Comparison of ENCODE assay signal across 1 cellular context in the genomic region with DNA sequence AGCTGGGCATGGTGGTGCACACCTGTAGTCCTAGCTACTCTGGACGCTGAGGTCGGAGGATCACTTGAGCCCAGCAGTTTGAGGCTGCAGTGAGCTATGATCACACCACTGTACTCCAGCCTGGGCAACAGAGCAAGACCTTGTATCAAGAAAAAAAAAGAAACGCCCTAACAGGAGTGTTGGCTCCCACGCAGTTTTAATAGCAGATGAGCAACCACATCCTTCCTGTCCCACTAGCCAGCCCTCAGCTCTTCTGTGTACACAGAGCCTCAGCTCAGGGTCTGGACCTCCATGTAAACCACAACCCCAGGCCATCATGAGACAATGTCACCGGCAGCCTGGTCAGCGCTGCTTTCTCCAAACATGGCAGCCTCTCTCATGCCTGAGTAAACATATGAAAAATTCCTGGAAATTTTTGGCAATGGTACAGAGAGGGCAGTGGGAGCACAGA.
TF ChIP-seq lines count a peak whose summit lies in the region.

No MANE protein-coding gene starts in this region.

TF ChIP-seq in K562, 482 proteins besides CTCF, POLR2A, EP300 and RAD21 (continued from another document):
- TF ChIP-seq RCOR1 (IDR thresholded peaks at IDR 0.05; ENCODE audit: borderline replicate concordance in 1 of 2, low read depth in 2 of 2, low read length in 2 of 2) (0 out of 4 replicates have a peak, but pooled peaks of 1 of the 2 experiments have one; percentile 15), YY1 (IDR thresholded peaks at IDR 0.05; ENCODE audit: borderline replicate concordance in 1 of 3, control insufficient read depth in 1 of 3, extremely low read depth in 1 of 3, insufficient read depth in 3 of 3, insufficient read length in 1 of 3, insufficient replicate concordance in 2 of 3, low read depth in 1 of 3, low read length in 2 of 3) (peak in 1 of 3 experiments; percentile 18), HOXB6 (CRISPR knock-in tag; IDR thresholded peaks at IDR 0.05; ENCODE audit: borderline replicate concordance) (no peak), SRF (CRISPR knock-in tag; IDR thresholded peaks at IDR 0.05) (no peak), ESRRA (IDR thresholded peaks at IDR 0.05; ENCODE audit: borderline replicate concordance, low read depth) (peak; percentile 42; the same call in 1 of the 2 replicates), ZNF384 (IDR thresholded peaks at IDR 0.05; ENCODE audit: low read depth, low read length) (peak; percentile 72), SOX6 (IDR thresholded peaks at IDR 0.05) (peak; percentile 56; the same call in 1 of the 2 replicates), GABPA (tag; conservative IDR thresholded peaks at IDR 0.05; ENCODE audit: low read depth) (peak; percentile 81), ZNF561 (CRISPR knock-in tag; conservative IDR thresholded peaks at IDR 0.05) (no peak), ZNF79 (CRISPR knock-in tag; IDR thresholded peaks at IDR 0.05; ENCODE audit: low read depth) (no peak), SMARCE1 (IDR thresholded peaks at IDR 0.05) (peak; percentile 45; the same call in 1 of the 2 replicates), ZNF121 (CRISPR knock-in tag; conservative IDR thresholded peaks at IDR 0.05) (peak; percentile 77), ZBTB17 (CRISPR knock-in tag; IDR thresholded peaks at IDR 0.05) (peak; percentile 26; the same call in 1 of the 2 replicates), RNF2 (IDR thresholded peaks at IDR 0.05) (peak; percentile 55; the same call in 1 of the 2 replicates), ZNF766 (CRISPR knock-in tag; conservative IDR thresholded peaks at IDR 0.05) (0 out of 2 replicates have a peak, but pooled peaks have one; percentile 19), EGR1 (conservative IDR thresholded peaks at IDR 0.05) (peak; percentile 51), ETV1 (tag; conservative IDR thresholded peaks at IDR 0.05; ENCODE audit: low read depth) (peak; percentile 88), EWSR1 (IDR thresholded peaks at IDR 0.05; ENCODE audit: borderline replicate concordance, low read depth, partially characterized antibody) (no peak), SMAD4 (CRISPR knock-in tag; conservative IDR thresholded peaks at IDR 0.05) (0 out of 2 replicates have a peak, but pooled peaks have one; percentile 35), NR2C2 (CRISPR knock-in tag; IDR thresholded peaks at IDR 0.05) (no peak), NR2C2 (tag; IDR thresholded peaks at IDR 0.05) (peak; percentile 52; the same call in 1 of the 2 replicates)
- TF ChIP-seq, protein P1, sequence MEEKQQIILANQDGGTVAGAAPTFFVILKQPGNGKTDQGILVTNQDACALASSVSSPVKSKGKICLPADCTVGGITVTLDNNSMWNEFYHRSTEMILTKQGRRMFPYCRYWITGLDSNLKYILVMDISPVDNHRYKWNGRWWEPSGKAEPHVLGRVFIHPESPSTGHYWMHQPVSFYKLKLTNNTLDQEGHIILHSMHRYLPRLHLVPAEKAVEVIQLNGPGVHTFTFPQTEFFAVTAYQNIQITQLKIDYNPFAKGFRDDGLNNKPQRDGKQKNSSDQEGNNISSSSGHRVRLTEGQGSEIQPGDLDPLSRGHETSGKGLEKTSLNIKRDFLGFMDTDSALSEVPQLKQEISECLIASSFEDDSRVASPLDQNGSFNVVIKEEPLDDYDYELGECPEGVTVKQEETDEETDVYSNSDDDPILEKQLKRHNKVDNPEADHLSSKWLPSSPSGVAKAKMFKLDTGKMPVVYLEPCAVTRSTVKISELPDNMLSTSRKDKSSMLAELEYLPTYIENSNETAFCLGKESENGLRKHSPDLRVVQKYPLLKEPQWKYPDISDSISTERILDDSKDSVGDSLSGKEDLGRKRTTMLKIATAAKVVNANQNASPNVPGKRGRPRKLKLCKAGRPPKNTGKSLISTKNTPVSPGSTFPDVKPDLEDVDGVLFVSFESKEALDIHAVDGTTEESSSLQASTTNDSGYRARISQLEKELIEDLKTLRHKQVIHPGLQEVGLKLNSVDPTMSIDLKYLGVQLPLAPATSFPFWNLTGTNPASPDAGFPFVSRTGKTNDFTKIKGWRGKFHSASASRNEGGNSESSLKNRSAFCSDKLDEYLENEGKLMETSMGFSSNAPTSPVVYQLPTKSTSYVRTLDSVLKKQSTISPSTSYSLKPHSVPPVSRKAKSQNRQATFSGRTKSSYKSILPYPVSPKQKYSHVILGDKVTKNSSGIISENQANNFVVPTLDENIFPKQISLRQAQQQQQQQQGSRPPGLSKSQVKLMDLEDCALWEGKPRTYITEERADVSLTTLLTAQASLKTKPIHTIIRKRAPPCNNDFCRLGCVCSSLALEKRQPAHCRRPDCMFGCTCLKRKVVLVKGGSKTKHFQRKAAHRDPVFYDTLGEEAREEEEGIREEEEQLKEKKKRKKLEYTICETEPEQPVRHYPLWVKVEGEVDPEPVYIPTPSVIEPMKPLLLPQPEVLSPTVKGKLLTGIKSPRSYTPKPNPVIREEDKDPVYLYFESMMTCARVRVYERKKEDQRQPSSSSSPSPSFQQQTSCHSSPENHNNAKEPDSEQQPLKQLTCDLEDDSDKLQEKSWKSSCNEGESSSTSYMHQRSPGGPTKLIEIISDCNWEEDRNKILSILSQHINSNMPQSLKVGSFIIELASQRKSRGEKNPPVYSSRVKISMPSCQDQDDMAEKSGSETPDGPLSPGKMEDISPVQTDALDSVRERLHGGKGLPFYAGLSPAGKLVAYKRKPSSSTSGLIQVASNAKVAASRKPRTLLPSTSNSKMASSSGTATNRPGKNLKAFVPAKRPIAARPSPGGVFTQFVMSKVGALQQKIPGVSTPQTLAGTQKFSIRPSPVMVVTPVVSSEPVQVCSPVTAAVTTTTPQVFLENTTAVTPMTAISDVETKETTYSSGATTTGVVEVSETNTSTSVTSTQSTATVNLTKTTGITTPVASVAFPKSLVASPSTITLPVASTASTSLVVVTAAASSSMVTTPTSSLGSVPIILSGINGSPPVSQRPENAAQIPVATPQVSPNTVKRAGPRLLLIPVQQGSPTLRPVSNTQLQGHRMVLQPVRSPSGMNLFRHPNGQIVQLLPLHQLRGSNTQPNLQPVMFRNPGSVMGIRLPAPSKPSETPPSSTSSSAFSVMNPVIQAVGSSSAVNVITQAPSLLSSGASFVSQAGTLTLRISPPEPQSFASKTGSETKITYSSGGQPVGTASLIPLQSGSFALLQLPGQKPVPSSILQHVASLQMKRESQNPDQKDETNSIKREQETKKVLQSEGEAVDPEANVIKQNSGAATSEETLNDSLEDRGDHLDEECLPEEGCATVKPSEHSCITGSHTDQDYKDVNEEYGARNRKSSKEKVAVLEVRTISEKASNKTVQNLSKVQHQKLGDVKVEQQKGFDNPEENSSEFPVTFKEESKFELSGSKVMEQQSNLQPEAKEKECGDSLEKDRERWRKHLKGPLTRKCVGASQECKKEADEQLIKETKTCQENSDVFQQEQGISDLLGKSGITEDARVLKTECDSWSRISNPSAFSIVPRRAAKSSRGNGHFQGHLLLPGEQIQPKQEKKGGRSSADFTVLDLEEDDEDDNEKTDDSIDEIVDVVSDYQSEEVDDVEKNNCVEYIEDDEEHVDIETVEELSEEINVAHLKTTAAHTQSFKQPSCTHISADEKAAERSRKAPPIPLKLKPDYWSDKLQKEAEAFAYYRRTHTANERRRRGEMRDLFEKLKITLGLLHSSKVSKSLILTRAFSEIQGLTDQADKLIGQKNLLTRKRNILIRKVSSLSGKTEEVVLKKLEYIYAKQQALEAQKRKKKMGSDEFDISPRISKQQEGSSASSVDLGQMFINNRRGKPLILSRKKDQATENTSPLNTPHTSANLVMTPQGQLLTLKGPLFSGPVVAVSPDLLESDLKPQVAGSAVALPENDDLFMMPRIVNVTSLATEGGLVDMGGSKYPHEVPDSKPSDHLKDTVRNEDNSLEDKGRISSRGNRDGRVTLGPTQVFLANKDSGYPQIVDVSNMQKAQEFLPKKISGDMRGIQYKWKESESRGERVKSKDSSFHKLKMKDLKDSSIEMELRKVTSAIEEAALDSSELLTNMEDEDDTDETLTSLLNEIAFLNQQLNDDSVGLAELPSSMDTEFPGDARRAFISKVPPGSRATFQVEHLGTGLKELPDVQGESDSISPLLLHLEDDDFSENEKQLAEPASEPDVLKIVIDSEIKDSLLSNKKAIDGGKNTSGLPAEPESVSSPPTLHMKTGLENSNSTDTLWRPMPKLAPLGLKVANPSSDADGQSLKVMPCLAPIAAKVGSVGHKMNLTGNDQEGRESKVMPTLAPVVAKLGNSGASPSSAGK (IDR thresholded peaks at IDR 0.05), result no peak
- TF ChIP-seq, protein P2, sequence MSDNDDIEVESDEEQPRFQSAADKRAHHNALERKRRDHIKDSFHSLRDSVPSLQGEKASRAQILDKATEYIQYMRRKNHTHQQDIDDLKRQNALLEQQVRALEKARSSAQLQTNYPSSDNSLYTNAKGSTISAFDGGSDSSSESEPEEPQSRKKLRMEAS (CRISPR knock-in tag; IDR thresholded peaks at IDR 0.05), result 0 out of 2 replicates have a peak, but pooled peaks have one; percentile 18
- TF ChIP-seq, protein P3, sequence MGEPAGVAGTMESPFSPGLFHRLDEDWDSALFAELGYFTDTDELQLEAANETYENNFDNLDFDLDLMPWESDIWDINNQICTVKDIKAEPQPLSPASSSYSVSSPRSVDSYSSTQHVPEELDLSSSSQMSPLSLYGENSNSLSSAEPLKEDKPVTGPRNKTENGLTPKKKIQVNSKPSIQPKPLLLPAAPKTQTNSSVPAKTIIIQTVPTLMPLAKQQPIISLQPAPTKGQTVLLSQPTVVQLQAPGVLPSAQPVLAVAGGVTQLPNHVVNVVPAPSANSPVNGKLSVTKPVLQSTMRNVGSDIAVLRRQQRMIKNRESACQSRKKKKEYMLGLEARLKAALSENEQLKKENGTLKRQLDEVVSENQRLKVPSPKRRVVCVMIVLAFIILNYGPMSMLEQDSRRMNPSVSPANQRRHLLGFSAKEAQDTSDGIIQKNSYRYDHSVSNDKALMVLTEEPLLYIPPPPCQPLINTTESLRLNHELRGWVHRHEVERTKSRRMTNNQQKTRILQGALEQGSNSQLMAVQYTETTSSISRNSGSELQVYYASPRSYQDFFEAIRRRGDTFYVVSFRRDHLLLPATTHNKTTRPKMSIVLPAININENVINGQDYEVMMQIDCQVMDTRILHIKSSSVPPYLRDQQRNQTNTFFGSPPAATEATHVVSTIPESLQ (CRISPR knock-in tag; IDR thresholded peaks at IDR 0.05), result no peak
- TF ChIP-seq, protein P4, sequence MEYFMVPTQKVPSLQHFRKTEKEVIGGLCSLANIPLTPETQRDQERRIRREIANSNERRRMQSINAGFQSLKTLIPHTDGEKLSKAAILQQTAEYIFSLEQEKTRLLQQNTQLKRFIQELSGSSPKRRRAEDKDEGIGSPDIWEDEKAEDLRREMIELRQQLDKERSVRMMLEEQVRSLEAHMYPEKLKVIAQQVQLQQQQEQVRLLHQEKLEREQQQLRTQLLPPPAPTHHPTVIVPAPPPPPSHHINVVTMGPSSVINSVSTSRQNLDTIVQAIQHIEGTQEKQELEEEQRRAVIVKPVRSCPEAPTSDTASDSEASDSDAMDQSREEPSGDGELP (CRISPR knock-in tag; IDR thresholded peaks at IDR 0.05; ENCODE audit: borderline replicate concordance), result 0 out of 2 replicates have a peak, but pooled peaks have one; percentile 27
- TF ChIP-seq, protein P5, sequence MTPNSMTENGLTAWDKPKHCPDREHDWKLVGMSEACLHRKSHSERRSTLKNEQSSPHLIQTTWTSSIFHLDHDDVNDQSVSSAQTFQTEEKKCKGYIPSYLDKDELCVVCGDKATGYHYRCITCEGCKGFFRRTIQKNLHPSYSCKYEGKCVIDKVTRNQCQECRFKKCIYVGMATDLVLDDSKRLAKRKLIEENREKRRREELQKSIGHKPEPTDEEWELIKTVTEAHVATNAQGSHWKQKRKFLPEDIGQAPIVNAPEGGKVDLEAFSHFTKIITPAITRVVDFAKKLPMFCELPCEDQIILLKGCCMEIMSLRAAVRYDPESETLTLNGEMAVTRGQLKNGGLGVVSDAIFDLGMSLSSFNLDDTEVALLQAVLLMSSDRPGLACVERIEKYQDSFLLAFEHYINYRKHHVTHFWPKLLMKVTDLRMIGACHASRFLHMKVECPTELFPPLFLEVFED (CRISPR knock-in tag; conservative IDR thresholded peaks at IDR 0.05), result 0 out of 2 replicates have a peak, but pooled peaks have one; percentile 3
- TF ChIP-seq, protein P6, sequence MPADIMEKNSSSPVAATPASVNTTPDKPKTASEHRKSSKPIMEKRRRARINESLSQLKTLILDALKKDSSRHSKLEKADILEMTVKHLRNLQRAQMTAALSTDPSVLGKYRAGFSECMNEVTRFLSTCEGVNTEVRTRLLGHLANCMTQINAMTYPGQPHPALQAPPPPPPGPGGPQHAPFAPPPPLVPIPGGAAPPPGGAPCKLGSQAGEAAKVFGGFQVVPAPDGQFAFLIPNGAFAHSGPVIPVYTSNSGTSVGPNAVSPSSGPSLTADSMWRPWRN (IDR thresholded peaks at IDR 0.05; ENCODE audit: low read depth), result peak; percentile 74
- TF ChIP-seq, protein P7, sequence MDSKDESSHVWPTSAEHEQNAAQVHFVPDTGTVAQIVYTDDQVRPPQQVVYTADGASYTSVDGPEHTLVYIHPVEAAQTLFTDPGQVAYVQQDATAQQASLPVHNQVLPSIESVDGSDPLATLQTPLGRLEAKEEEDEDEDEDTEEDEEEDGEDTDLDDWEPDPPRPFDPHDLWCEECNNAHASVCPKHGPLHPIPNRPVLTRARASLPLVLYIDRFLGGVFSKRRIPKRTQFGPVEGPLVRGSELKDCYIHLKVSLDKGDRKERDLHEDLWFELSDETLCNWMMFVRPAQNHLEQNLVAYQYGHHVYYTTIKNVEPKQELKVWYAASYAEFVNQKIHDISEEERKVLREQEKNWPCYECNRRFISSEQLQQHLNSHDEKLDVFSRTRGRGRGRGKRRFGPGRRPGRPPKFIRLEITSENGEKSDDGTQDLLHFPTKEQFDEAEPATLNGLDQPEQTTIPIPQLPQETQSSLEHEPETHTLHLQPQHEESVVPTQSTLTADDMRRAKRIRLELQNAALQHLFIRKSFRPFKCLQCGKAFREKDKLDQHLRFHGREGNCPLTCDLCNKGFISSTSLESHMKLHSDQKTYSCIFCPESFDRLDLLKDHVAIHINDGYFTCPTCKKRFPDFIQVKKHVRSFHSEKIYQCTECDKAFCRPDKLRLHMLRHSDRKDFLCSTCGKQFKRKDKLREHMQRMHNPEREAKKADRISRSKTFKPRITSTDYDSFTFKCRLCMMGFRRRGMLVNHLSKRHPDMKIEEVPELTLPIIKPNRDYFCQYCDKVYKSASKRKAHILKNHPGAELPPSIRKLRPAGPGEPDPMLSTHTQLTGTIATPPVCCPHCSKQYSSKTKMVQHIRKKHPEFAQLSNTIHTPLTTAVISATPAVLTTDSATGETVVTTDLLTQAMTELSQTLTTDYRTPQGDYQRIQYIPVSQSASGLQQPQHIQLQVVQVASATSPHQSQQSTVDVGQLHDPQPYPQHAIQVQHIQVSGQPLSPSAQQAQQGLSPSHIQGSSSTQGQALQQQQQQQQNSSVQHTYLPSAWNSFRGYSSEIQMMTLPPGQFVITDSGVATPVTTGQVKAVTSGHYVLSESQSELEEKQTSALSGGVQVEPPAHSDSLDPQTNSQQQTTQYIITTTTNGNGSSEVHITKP (IDR thresholded peaks at IDR 0.05; ENCODE audit: partially characterized antibody), result no peak
